ENCODE assay signal across 18 cellular contexts in the genomic region with DNA sequence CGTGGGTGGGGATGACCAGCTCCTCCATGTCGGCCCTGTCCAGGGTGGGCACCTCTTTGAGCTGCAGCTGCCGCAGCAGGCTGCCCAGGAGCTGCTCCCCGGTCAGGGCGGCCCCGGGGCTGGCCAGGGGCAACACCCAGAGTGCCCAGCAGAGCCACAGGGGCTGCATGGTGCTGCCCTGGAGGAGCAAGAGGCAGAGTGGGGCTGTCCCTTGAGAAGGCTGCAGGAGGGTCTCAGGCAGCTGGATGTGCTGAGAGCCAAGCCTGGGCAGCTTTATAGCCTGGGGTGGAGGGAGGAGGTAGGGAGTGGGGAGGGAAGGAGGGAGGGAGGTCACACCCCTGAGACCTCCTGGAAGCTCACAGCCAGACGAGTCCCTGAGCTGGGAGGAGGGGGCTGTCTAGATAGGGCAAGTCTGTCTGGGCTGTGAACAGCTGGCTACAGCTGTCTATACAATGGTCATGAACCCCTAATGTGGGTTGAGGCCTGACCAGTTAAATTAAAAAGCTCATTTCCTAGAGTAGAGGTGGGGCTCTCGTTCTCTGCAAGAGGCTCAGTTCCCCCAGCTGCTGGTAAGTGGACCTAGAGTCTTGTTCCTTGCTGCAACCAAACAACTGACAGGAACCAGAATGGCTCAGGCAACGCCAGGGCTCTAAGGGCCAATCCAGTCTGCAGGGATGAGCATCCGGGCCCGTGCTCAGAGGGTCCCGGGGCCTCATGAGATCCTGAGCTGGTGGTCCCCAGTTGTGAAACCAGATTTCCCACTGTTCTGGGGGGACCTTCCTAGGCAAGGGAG. TPM values are rescaled to one million over a fixed set of nuclear protein-coding genes. Genes with fewer than 3 reads are reported as not detected.
DNase-seq lines count a peak whose midpoint lies in the region; ATAC-seq, FAIRE-seq and TF ChIP-seq lines count a peak whose summit lies in the region.
"Had no signal": no experiment of that assay in that cellular context is flagged by ENCODE, and none has a peak within 500 bp of the region (broad histone marks: within the 10 kb centered on the region; RNA-seq: fewer than 3 reads in every experiment).

A gene with protein sequence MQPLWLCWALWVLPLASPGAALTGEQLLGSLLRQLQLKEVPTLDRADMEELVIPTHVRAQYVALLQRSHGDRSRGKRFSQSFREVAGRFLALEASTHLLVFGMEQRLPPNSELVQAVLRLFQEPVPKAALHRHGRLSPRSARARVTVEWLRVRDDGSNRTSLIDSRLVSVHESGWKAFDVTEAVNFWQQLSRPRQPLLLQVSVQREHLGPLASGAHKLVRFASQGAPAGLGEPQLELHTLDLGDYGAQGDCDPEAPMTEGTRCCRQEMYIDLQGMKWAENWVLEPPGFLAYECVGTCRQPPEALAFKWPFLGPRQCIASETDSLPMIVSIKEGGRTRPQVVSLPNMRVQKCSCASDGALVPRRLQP (minus strand): TSS at position 249 of the 793 bp plus-strand sequence. CDS start 80 bp downstream, at position 169.

- H3K36me3 ChIP-seq in BLaER1: no peaks in the 10 kb centered on the region
- no peaks in the 10 kb centered on the region for H3K36me3 ChIP-seq in HEK293 (ENCODE audit: control insufficient read depth in 2 of 2, insufficient read depth in 1 of 2, low read length in 2 of 2)
- H3K36me3 ChIP-seq in naive thymus-derived CD4-positive, alpha-beta T cell (ENCODE audit: control insufficient read depth in 2 of 3, insufficient read depth in 3 of 3, low read length in 3 of 3): no peaks in the 10 kb centered on the region
- no peaks in the 10 kb centered on the region for H3K36me3 ChIP-seq in trophoblast cell (ENCODE audit: control insufficient read depth in 1 of 2, insufficient read depth in 2 of 2, low read length in 2 of 2)
- H3K36me3 ChIP-seq: brain microvascular endothelial cell, suprapubic skin had no signal

- no peaks in the 10 kb centered on the region for H3K79me2 ChIP-seq in trophoblast cell (ENCODE audit: control insufficient read depth, insufficient read depth, low read length, poor library complexity)

- FAIRE-seq in GM12892 (lab: Jason Lieb, UNC): no peak

- H3K4me2 ChIP-seq in BLaER1: peak within 1 kb of the TSS; percentile 42
- H3K4me2 ChIP-seq in trophoblast cell (ENCODE audit: low read length): no peak within 1 kb of the TSS

- H3K9me3 ChIP-seq in BLaER1 (no peaks in the 10 kb centered on the region), HEK293 (ENCODE audit: control insufficient read depth, insufficient read depth, low read depth, low read length) (no peaks in the 10 kb centered on the region), trophoblast cell (ENCODE audit: insufficient read depth, low read depth, low read length) (no peaks in the 10 kb centered on the region)
- H3K9me3 ChIP-seq in naive thymus-derived CD4-positive, alpha-beta T cell (ENCODE audit: control insufficient read depth in 2 of 3, low read length in 3 of 3): no peaks in the 10 kb centered on the region
- H3K9me3 ChIP-seq: suprapubic skin had no signal

- no peak within 1 kb of the TSS for H3K4ac ChIP-seq in trophoblast cell (ENCODE audit: low read depth, low read length)

- H4K20me1 ChIP-seq in BLaER1: no peaks in the 10 kb centered on the region

- DNase-seq in glutamatergic neuron: peak; percentile 51
- DNase-seq in naive thymus-derived CD4-positive, alpha-beta T cell: no peak
- DNase-seq in GM12892 (ENCODE audit: insufficient read length): no peak
- DNase-seq in activated T-cell treated with anti-CD3 and anti-CD28 coated beads, Interleukin-2, amount 50 U/mL, for 24 hours: no peak
- DNase-seq in trophoblast cell: no peak
- DNase-seq in activated T-helper 1 cell treated with anti-CD3 and anti-CD28 coated beads, Interleukin-12 subunit alpha, Interleukin-12 subunit beta, Interleukin-2, Interleukin-4 antibody, amounts not matched to agents 30 ng/mL and 10 ng/mL and 1 ng/mL, durations not matched to agents 14 hours and 24 hours and 36 hours (ENCODE audit: low spot score): no peak
- DNase-seq: activated CD4-positive, alpha-beta memory T cell treated with anti-CD3 and anti-CD28 coated beads, Interleukin-2, amount 10 ng/mL, durations not matched to agents 7 days and 5 days; activated naive CD4-positive, alpha-beta T cell treated with Interleukin-2 at 50 U/mL for 16 hours; brain microvascular endothelial cell; effector memory CD4-positive, alpha-beta T cell; foreskin fibroblast; natural killer cell; SIG-M5 had no signal

- peak within 1 kb of the TSS; percentile 61 for H3K4me3 Mint-ChIP-seq in glutamatergic neuron (ENCODE audit: unreplicated experiment)
- H3K4me3 Mint-ChIP-seq in naive thymus-derived CD4-positive, alpha-beta T cell: no peak within 1 kb of the TSS
- H3K4me3 Mint-ChIP-seq in activated T-cell treated with anti-CD3 and anti-CD28 coated beads, Interleukin-2, amount 50 U/mL, for 24 hours: no peak within 1 kb of the TSS
- no peak within 1 kb of the TSS for H3K4me3 Mint-ChIP-seq in activated T-helper 1 cell treated with anti-CD3 and anti-CD28 coated beads, Interleukin-12 subunit alpha, Interleukin-12 subunit beta, Interleukin-2, Interleukin-4 antibody, amounts not matched to agents 30 ng/mL and 10 ng/mL and 1 ng/mL, durations not matched to agents 14 hours and 24 hours and 36 hours
- H3K4me3 Mint-ChIP-seq: activated CD4-positive, alpha-beta memory T cell treated with anti-CD3 and anti-CD28 coated beads, Interleukin-2, amount 10 ng/mL, durations not matched to agents 7 days and 5 days; natural killer cell had no signal

- H4K8ac ChIP-seq in trophoblast cell (ENCODE audit: low read depth, low read length): no peak within 1 kb of the TSS

- no peak within 1 kb of the TSS for H2AFZ ChIP-seq in trophoblast cell (ENCODE audit: insufficient read depth, low read length, poor library complexity)

- intact Hi-C loops in naive thymus-derived CD4-positive, alpha-beta T cell (cut with micrococcal nuclease): no loop called here
- intact Hi-C loops in activated T-helper 1 cell treated with anti-CD3 and anti-CD28 coated beads, Interleukin-12 subunit alpha, Interleukin-12 subunit beta, Interleukin-2, Interleukin-4 antibody, amounts not matched to agents 30 ng/mL and 10 ng/mL and 1 ng/mL, durations not matched to agents 14 hours and 24 hours and 36 hours (cut with micrococcal nuclease): no loop called here

- no peak within 1 kb of the TSS for H3K14ac ChIP-seq in trophoblast cell (ENCODE audit: low read length)

- peak within 1 kb of the TSS; percentile 48 for H3K27ac Mint-ChIP-seq in glutamatergic neuron (ENCODE audit: unreplicated experiment)
- peak within 1 kb of the TSS in 6 of 9 donors; percentile 28 to 66 (median 60) for H3K27ac Mint-ChIP-seq in naive thymus-derived CD4-positive, alpha-beta T cell
- H3K27ac Mint-ChIP-seq in activated T-cell treated with anti-CD3 and anti-CD28 coated beads, Interleukin-2, amount 50 U/mL, for 24 hours: no peak within 1 kb of the TSS
- H3K27ac Mint-ChIP-seq in activated T-helper 1 cell treated with anti-CD3 and anti-CD28 coated beads, Interleukin-12 subunit alpha, Interleukin-12 subunit beta, Interleukin-2, Interleukin-4 antibody, amounts not matched to agents 30 ng/mL and 10 ng/mL and 1 ng/mL, durations not matched to agents 14 hours and 24 hours and 36 hours: no peak within 1 kb of the TSS
- H3K27ac Mint-ChIP-seq: activated CD4-positive, alpha-beta memory T cell treated with anti-CD3 and anti-CD28 coated beads, Interleukin-2, amount 10 ng/mL, durations not matched to agents 7 days and 5 days; natural killer cell had no signal

- H4K91ac ChIP-seq in trophoblast cell (ENCODE audit: low read depth, low read length): no peak within 1 kb of the TSS

- no CpG with 5 or more reads among the region's 12 CpGs for WGBS in trophoblast cell (ENCODE audit: extremely low coverage, insufficient coverage, insufficient read length)

- H3K27me3 ChIP-seq in BLaER1: peaks cover 13% of the 10 kb centered on the region; the same call in 1 of the 2 replicates
- no peaks in the 10 kb centered on the region for H3K27me3 ChIP-seq in naive thymus-derived CD4-positive, alpha-beta T cell (ENCODE audit: control insufficient read depth in 2 of 2, insufficient read depth in 2 of 2, low read length in 2 of 2)
- no peaks in the 10 kb centered on the region for H3K27me3 ChIP-seq in trophoblast cell (ENCODE audit: insufficient read depth, low read length)
- H3K27me3 ChIP-seq: brain microvascular endothelial cell, suprapubic skin had no signal

- no peak within 1 kb of the TSS for H2BK5ac ChIP-seq in trophoblast cell (ENCODE audit: low read depth, low read length, poor library complexity)

- H2BK120ac ChIP-seq in trophoblast cell (ENCODE audit: insufficient read depth, low read length, poor library complexity): no peak within 1 kb of the TSS

- no peak within 1 kb of the TSS for H3K18ac ChIP-seq in trophoblast cell (ENCODE audit: low read length)

- no peaks in the 10 kb centered on the region for H3K79me1 ChIP-seq in trophoblast cell (ENCODE audit: low read length)

- H3K4me3 ChIP-seq in BLaER1 (no peak within 1 kb of the TSS), HEK293 (ENCODE audit: low read depth, low read length) (no peak within 1 kb of the TSS), trophoblast cell (ENCODE audit: low read depth, low read length) (no peak within 1 kb of the TSS)
- no peak within 1 kb of the TSS for H3K4me3 ChIP-seq in naive thymus-derived CD4-positive, alpha-beta T cell (ENCODE audit: low read length)
- H3K4me3 ChIP-seq: skin epidermis, suprapubic skin had no signal

- no peak for TF ChIP-seq POLR2A in GM12892 (IDR thresholded peaks at IDR 0.05; ENCODE audit: low read depth, low read length)

- TF ChIP-seq CTCF in HEK293 (tag by site-specific recombination; IDR thresholded peaks at IDR 0.05) (no peak), glutamatergic neuron (IDR thresholded peaks at IDR 0.05; ENCODE audit: partially characterized antibody, unreplicated experiment) (no peak)

- H3K9ac ChIP-seq in BLaER1: no peak within 1 kb of the TSS
- H3K9ac ChIP-seq in trophoblast cell (ENCODE audit: low read length): no peak within 1 kb of the TSS

- H4K12ac ChIP-seq in trophoblast cell (ENCODE audit: low read depth, low read length): no peak within 1 kb of the TSS

- peaks cover 2% of the 10 kb centered on the region for H3K27me3 Mint-ChIP-seq in glutamatergic neuron (ENCODE audit: unreplicated experiment)
- H3K27me3 Mint-ChIP-seq in naive thymus-derived CD4-positive, alpha-beta T cell: peaks cover 0 to 37% (median 0%) of the 10 kb centered on the region in 5 donors
- H3K27me3 Mint-ChIP-seq in activated T-cell treated with anti-CD3 and anti-CD28 coated beads, Interleukin-2, amount 50 U/mL, for 24 hours: no peaks in the 10 kb centered on the region
- H3K27me3 Mint-ChIP-seq in activated T-helper 1 cell treated with anti-CD3 and anti-CD28 coated beads, Interleukin-12 subunit alpha, Interleukin-12 subunit beta, Interleukin-2, Interleukin-4 antibody, amounts not matched to agents 30 ng/mL and 10 ng/mL and 1 ng/mL, durations not matched to agents 14 hours and 24 hours and 36 hours (ENCODE audit: insufficient read depth): peaks cover 32% of the 10 kb centered on the region

- no peak within 1 kb of the TSS for H2AK5ac ChIP-seq in trophoblast cell (ENCODE audit: low read length)

- POLR2A ChIA-PET in HEK293 (lab: Yijun Ruan, JAX): interaction anchor here (0.5 to 0.8 kb wide), 2 partner anchors 35 to 282 kb away, joined by 6 to 10 read pairs; a partner anchor contains a TSS
- POLR2A ChIA-PET in naive thymus-derived CD4-positive, alpha-beta T cell (lab: Charles Lee): interaction anchor here (0.6 to 12.8 kb wide), 7 partner anchors 9 to 110 kb away, joined by 3 to 396 read pairs (median 4); a partner anchor contains a TSS

- peaks cover 14% of the 10 kb centered on the region for H3K9me3 Mint-ChIP-seq in glutamatergic neuron (ENCODE audit: unreplicated experiment)
- no peaks in the 10 kb centered on the region for H3K9me3 Mint-ChIP-seq in naive thymus-derived CD4-positive, alpha-beta T cell
- no peaks in the 10 kb centered on the region for H3K9me3 Mint-ChIP-seq in activated T-cell treated with anti-CD3 and anti-CD28 coated beads, Interleukin-2, amount 50 U/mL, for 24 hours
- H3K9me3 Mint-ChIP-seq in activated T-helper 1 cell treated with anti-CD3 and anti-CD28 coated beads, Interleukin-12 subunit alpha, Interleukin-12 subunit beta, Interleukin-2, Interleukin-4 antibody, amounts not matched to agents 30 ng/mL and 10 ng/mL and 1 ng/mL, durations not matched to agents 14 hours and 24 hours and 36 hours: no peaks in the 10 kb centered on the region
- H3K9me3 Mint-ChIP-seq: activated CD4-positive, alpha-beta memory T cell treated with anti-CD3 and anti-CD28 coated beads, Interleukin-2, amount 10 ng/mL, durations not matched to agents 7 days and 5 days; natural killer cell had no signal

- H3K36me3 Mint-ChIP-seq in glutamatergic neuron (ENCODE audit: unreplicated experiment): no peaks in the 10 kb centered on the region
- H3K36me3 Mint-ChIP-seq in naive thymus-derived CD4-positive, alpha-beta T cell: peaks cover 0 to under 1% (median 0%) of the 10 kb centered on the region in 5 donors
- no peaks in the 10 kb centered on the region for H3K36me3 Mint-ChIP-seq in activated T-cell treated with anti-CD3 and anti-CD28 coated beads, Interleukin-2, amount 50 U/mL, for 24 hours (ENCODE audit: low read depth)
- H3K36me3 Mint-ChIP-seq in activated T-helper 1 cell treated with anti-CD3 and anti-CD28 coated beads, Interleukin-12 subunit alpha, Interleukin-12 subunit beta, Interleukin-2, Interleukin-4 antibody, amounts not matched to agents 30 ng/mL and 10 ng/mL and 1 ng/mL, durations not matched to agents 14 hours and 24 hours and 36 hours (ENCODE audit: low read depth): no peaks in the 10 kb centered on the region
- H3K36me3 Mint-ChIP-seq: natural killer cell had no signal

- H3K27ac ChIP-seq in BLaER1 (no peak within 1 kb of the TSS), HEK293 (ENCODE audit: extremely low read depth, low read depth, low read length) (no peak within 1 kb of the TSS), trophoblast cell (ENCODE audit: low read depth, low read length) (no peak within 1 kb of the TSS)
- H3K27ac ChIP-seq in naive thymus-derived CD4-positive, alpha-beta T cell (ENCODE audit: low read depth, low read length): no peak within 1 kb of the TSS
- H3K27ac ChIP-seq: brain microvascular endothelial cell, skin epidermis, suprapubic skin had no signal

- CTCF ChIA-PET in HEK293 (lab: Yijun Ruan, JAX): interaction anchor here (0.7 to 1.8 kb wide), 5 partner anchors 11 to 414 kb away, joined by 3 to 12 read pairs (median 5); no protein-coding TSS in a partner anchor
- CTCF ChIA-PET in naive thymus-derived CD4-positive, alpha-beta T cell (lab: Charles Lee): interaction anchor here (0.7 to 1.1 kb wide), 3 partner anchors 9 to 23 kb away, joined by 3 to 7 read pairs (median 3); no protein-coding TSS in a partner anchor

- no peak within 1 kb of the TSS for H2BK12ac ChIP-seq in trophoblast cell (ENCODE audit: low read length)

- H3K4me1 Mint-ChIP-seq in glutamatergic neuron (ENCODE audit: low read depth, unreplicated experiment): peaks cover 15% of the 10 kb centered on the region
- peaks cover under 1 to 32% (median 14%) of the 10 kb centered on the region in 7 donors for H3K4me1 Mint-ChIP-seq in naive thymus-derived CD4-positive, alpha-beta T cell
- H3K4me1 Mint-ChIP-seq in activated T-cell treated with anti-CD3 and anti-CD28 coated beads, Interleukin-2, amount 50 U/mL, for 24 hours (ENCODE audit: low read depth): peaks cover 4% of the 10 kb centered on the region
- H3K4me1 Mint-ChIP-seq in activated T-helper 1 cell treated with anti-CD3 and anti-CD28 coated beads, Interleukin-12 subunit alpha, Interleukin-12 subunit beta, Interleukin-2, Interleukin-4 antibody, amounts not matched to agents 30 ng/mL and 10 ng/mL and 1 ng/mL, durations not matched to agents 14 hours and 24 hours and 36 hours (ENCODE audit: low read depth): peaks cover 14% of the 10 kb centered on the region

- no peak within 1 kb of the TSS for H3K23ac ChIP-seq in trophoblast cell (ENCODE audit: low read length)

- ATAC-seq in naive thymus-derived CD4-positive, alpha-beta T cell: peak; percentile 14

- H3K4me1 ChIP-seq in BLaER1 (peaks cover 14% of the 10 kb centered on the region), HEK293 (ENCODE audit: control insufficient read depth, insufficient read depth, low read length) (no peaks in the 10 kb centered on the region), trophoblast cell (ENCODE audit: control insufficient read depth in 1 of 2, insufficient read depth in 2 of 2, low read length in 2 of 2) (no peaks in the 10 kb centered on the region)
- peaks cover 0 to 5% of the 10 kb centered on the region in 2 donors for H3K4me1 ChIP-seq in naive thymus-derived CD4-positive, alpha-beta T cell (ENCODE audit: control insufficient read depth in 2 of 2, insufficient read depth in 2 of 2, low read length in 2 of 2)
- H3K4me1 ChIP-seq: suprapubic skin had no signal

RNA-seq across cellular contexts. Expression of the gene that starts here (rescaled TPM):
- total RNA-seq in glutamatergic neuron (ENCODE audit: unreplicated experiment): 2.3 TPM
- total RNA-seq in naive thymus-derived CD4-positive, alpha-beta T cell: under 1 TPM in 2 of 5 experiments, not detected in 3; 0.84 to 0.85 TPM
- not detected for polyA plus RNA-seq in naive thymus-derived CD4-positive, alpha-beta T cell
- not detected for polyA plus RNA-seq in GM12892 (2012; ENCODE audit: missing spikeins)
- polyA plus RNA-seq in trophoblast cell (2013): 0.18 and 0.22 TPM in 2 replicates
- total RNA-seq in activated T-helper 1 cell treated with anti-CD3 and anti-CD28 coated beads, Interleukin-12 subunit alpha, Interleukin-12 subunit beta, Interleukin-2, Interleukin-4 antibody, amounts not matched to agents 30 ng/mL and 10 ng/mL and 1 ng/mL, durations not matched to agents 14 hours and 24 hours and 36 hours: 0.12 TPM in 1 of 2 replicates, not detected in the other
- total RNA-seq: activated CD4-positive, alpha-beta memory T cell treated with anti-CD3 and anti-CD28 coated beads, Interleukin-2, amount 10 ng/mL, durations not matched to agents 7 days and 5 days; kidney epithelial cell; natural killer cell; suprapubic skin had no signal

Comparison
In these comparisons a context has a peak if more than half of its experiments do, and no peak if none do; other contexts are left out.
1. Peak in ATAC-seq in naive thymus-derived CD4-positive, alpha-beta T cell; RNA of the gene not detected or under 1 TPM.
2. H3K27ac Mint-ChIP-seq: peak in glutamatergic neuron (single experiment) and naive thymus-derived CD4-positive, alpha-beta T cell (6 of 9); none in activated T-cell treated with anti-CD3 and anti-CD28 coated beads, Interleukin-2, amount 50 U/mL, for 24 hours (single experiment) and activated T-helper 1 cell treated with anti-CD3 and anti-CD28 coated beads, Interleukin-12 subunit alpha, Interleukin-12 subunit beta, Interleukin-2, Interleukin-4 antibody, amounts not matched to agents 30 ng/mL and 10 ng/mL and 1 ng/mL, durations not matched to agents 14 hours and 24 hours and 36 hours (single experiment).